In the genomic region with DNA sequence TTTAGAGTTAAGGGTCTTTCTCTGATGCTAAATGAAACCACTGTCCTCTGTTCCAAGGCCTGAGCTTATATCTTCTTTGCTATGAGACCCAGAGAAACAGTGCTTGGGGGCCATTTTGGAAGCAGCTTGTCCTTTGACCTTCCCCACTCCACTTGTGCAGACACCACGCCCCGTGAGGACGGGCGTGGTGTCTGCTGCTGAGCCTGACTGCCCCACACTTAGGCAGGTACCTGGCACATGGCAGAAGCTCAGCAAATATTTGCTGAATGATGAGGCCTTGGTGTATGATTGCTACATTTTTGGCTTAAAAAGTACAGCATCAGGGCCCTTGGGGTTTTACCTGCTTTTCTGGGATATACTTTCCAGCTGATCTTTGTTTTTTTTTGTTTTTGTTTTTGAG, we compare ENCODE assay signal across 8 cellular contexts.
A peak's percentile ranks its signal among the peaks of the same experiment; 100 is the strongest.
DNase-seq lines count a peak whose midpoint lies in the region; ATAC-seq and TF ChIP-seq lines count a peak whose summit lies in the region.

No MANE protein-coding gene starts in this region.

- H3K36me3 ChIP-seq in mucosa of rectum (ENCODE audit: control insufficient read depth in 2 of 2, insufficient read depth in 2 of 2, low read length in 2 of 2): no peaks in the 10 kb centered on the region

- no peaks in the 10 kb centered on the region for H3K27me3 ChIP-seq in mucosa of rectum (ENCODE audit: control insufficient read depth in 2 of 2, insufficient read depth in 2 of 2, low read length in 2 of 2)

- no peaks in the 10 kb centered on the region for H3K9me3 ChIP-seq in mucosa of rectum (ENCODE audit: control insufficient read depth in 2 of 2, low read length in 2 of 2)

- peaks cover 38 to 47% of the 10 kb centered on the region in 2 donors for H3K4me1 ChIP-seq in mucosa of rectum (ENCODE audit: control insufficient read depth in 2 of 2, insufficient read depth in 2 of 2, low read length in 2 of 2)

- H3K27ac ChIP-seq in mucosa of rectum (ENCODE audit: low read depth in 2 of 2, low read length in 2 of 2): peak overlapping the region; percentile 77 to 90

- peak overlapping the region; percentile 27 for H3K4me3 ChIP-seq in LNCaP clone FGC (ENCODE audit: low read depth, low read length)
- peak overlapping the region; percentile 13 for H3K4me3 ChIP-seq in astrocyte of the cerebellum (ENCODE audit: low read depth, low read length)
- peak overlapping the region; percentile 51 to 55 for H3K4me3 ChIP-seq in mucosa of rectum (ENCODE audit: low read length in 2 of 2)

- no peak for ATAC-seq in HG03196 (IDR thresholded peaks at IDR 0.05; ENCODE audit: unreplicated experiment)
- no peak for ATAC-seq in GM21825 (IDR thresholded peaks at IDR 0.05; ENCODE audit: unreplicated experiment)
- no peak for ATAC-seq in GM21619 (IDR thresholded peaks at IDR 0.05; ENCODE audit: unreplicated experiment)

- DNase-seq in A172 (ENCODE audit: low spot score): peak; percentile 55
- peak; percentile 76 for DNase-seq in LNCaP clone FGC (ENCODE audit: low read depth)
- DNase-seq in astrocyte of the cerebellum (ENCODE audit: low read depth): no peak
- no peak for DNase-seq in HEK293T (ENCODE audit: extremely low spot score)

- TF ChIP-seq CTCF in LNCaP clone FGC (IDR thresholded peaks at IDR 0.05; ENCODE audit: control insufficient read depth, extremely low read depth, insufficient read depth): no peak
- TF ChIP-seq CTCF in astrocyte of the cerebellum (IDR thresholded peaks at IDR 0.05; ENCODE audit: low read depth, low read length, missing control alignments): no peak

- POLR2A ChIA-PET in HEK293T (lab: Yijun Ruan, JAX): no interaction called here

- CTCF ChIA-PET in HEK293T (lab: Yijun Ruan, JAX): interaction anchor here (0.6 kb wide), 1 partner anchor 72 kb away, joined by 3 read pairs; no protein-coding TSS in a partner anchor

- peak overlapping the region in 1 of 2 donors; percentile 52 for H3K9ac ChIP-seq in mucosa of rectum (ENCODE audit: low read depth in 1 of 2, low read length in 2 of 2)

- in situ Hi-C loops in astrocyte of the cerebellum (cut with HindIII; ENCODE audit: low sequenced_read_pairs): no loop called here

TF ChIP-seq in HEK293T, 16 proteins besides CTCF, POLR2A, EP300 and RAD21:
- no peak for TF ChIP-seq SP1 (IDR thresholded peaks at IDR 0.05)
- TF ChIP-seq, protein P1, sequence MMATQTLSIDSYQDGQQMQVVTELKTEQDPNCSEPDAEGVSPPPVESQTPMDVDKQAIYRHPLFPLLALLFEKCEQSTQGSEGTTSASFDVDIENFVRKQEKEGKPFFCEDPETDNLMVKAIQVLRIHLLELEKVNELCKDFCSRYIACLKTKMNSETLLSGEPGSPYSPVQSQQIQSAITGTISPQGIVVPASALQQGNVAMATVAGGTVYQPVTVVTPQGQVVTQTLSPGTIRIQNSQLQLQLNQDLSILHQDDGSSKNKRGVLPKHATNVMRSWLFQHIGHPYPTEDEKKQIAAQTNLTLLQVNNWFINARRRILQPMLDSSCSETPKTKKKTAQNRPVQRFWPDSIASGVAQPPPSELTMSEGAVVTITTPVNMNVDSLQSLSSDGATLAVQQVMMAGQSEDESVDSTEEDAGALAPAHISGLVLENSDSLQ (IDR thresholded peaks at IDR 0.05): no peak
- no peak for TF ChIP-seq FOXM1 (IDR thresholded peaks at IDR 0.05; ENCODE audit: borderline replicate concordance)
- no peak for TF ChIP-seq LEF1 (IDR thresholded peaks at IDR 0.05; ENCODE audit: borderline replicate concordance)
- no peak for TF ChIP-seq FOXA1 (IDR thresholded peaks at IDR 0.05)
- no peak for TF ChIP-seq ARNT (IDR thresholded peaks at IDR 0.05)
- no peak for TF ChIP-seq TARDBP (IDR thresholded peaks at IDR 0.05)
- no peak for TF ChIP-seq BHLHE40 (IDR thresholded peaks at IDR 0.05; ENCODE audit: borderline replicate concordance)
- no peak for TF ChIP-seq ZNF384 (IDR thresholded peaks at IDR 0.05)
- no peak for TF ChIP-seq SUZ12 (IDR thresholded peaks at IDR 0.05)
- TF ChIP-seq ELF4 (IDR thresholded peaks at IDR 0.05): no peak
- no peak for TF ChIP-seq L3MBTL2 (conservative IDR thresholded peaks at IDR 0.05)
- no peak for TF ChIP-seq CTBP1 (IDR thresholded peaks at IDR 0.05; ENCODE audit: borderline replicate concordance)
- no peak for TF ChIP-seq FOXK2 (IDR thresholded peaks at IDR 0.05)
- TF ChIP-seq NFRKB (IDR thresholded peaks at IDR 0.05): no peak
- TF ChIP-seq HDGF (IDR thresholded peaks at IDR 0.05; ENCODE audit: borderline replicate concordance): no peak

Comparison
In these comparisons a context has a peak if more than half of its experiments do, and no peak if none do; other contexts are left out.
1. DNase-seq: peak in A172 (single experiment) and LNCaP clone FGC (single experiment); none in astrocyte of the cerebellum (single experiment) and HEK293T (single experiment).
2. Peak in every context shown above with its lines, with median percentiles within 50 percentile points of each other: H3K4me3 ChIP-seq.